Comparison of ENCODE assay signal across 16 cellular contexts in genomic region chr7:80324032-80324431, GRCh38.
A peak's percentile ranks its signal among the peaks of the same experiment; 100 is the strongest.
DNase-seq lines count a peak whose midpoint lies in the region; ATAC-seq, FAIRE-seq and TF ChIP-seq lines count a peak whose summit lies in the region.
"Had no signal": no experiment of that assay in that cellular context is flagged by ENCODE, and none has a peak within 500 bp of the region (broad histone marks: within the 10 kb centered on the region; RNA-seq: fewer than 3 reads in every experiment).

No MANE protein-coding gene starts in this region.

- no peak overlapping the region for H3K4me2 ChIP-seq in PC-9
- no peak overlapping the region for H3K4me2 ChIP-seq in endothelial cell of umbilical vein (ENCODE audit: insufficient read depth, low read length)
- no peak overlapping the region for H3K4me2 ChIP-seq in trophoblast cell (ENCODE audit: low read length)

- no peak overlapping the region for H2AFZ ChIP-seq in PC-9
- H2AFZ ChIP-seq in endothelial cell of umbilical vein (ENCODE audit: low read depth, low read length): no peak overlapping the region
- no peak overlapping the region for H2AFZ ChIP-seq in trophoblast cell (ENCODE audit: insufficient read depth, low read length, poor library complexity)

- no peak overlapping the region for H3K18ac ChIP-seq in trophoblast cell (ENCODE audit: low read length)

- BruUV-seq in PC-9 (replicated peaks; lab: Mats Ljungman, UMichigan): no TSS peak
- no TSS peak for BruUV-seq in endothelial cell of umbilical vein (replicated peaks; lab: Mats Ljungman, UMichigan)

- H3K23ac ChIP-seq in trophoblast cell (ENCODE audit: low read length): no peak overlapping the region

- H2BK12ac ChIP-seq in trophoblast cell (ENCODE audit: low read length): no peak overlapping the region

- H4K8ac ChIP-seq in trophoblast cell (ENCODE audit: low read depth, low read length): no peak overlapping the region

- no CpG with 5 or more reads among the region's 3 CpGs for whole genome bisulfite sequencing in trophoblast cell (ENCODE audit: extremely low coverage, insufficient coverage, insufficient read length)

- H3K9ac ChIP-seq in endothelial cell of umbilical vein (replicated peaks; ENCODE audit: extremely low read depth, insufficient read depth, low read length) (no peak overlapping the region), trophoblast cell (ENCODE audit: low read length) (no peak overlapping the region)

- CTCF ChIA-PET in PC-9 (lab: Charles Lee): no interaction called here
- CTCF ChIA-PET in endothelial cell of umbilical vein (lab: Charles Lee): interaction anchor here (0.6 kb wide), 1 partner anchor 12 kb away, joined by 3 read pairs; no protein-coding TSS in a partner anchor
- CTCF ChIA-PET in CD8-positive, alpha-beta T cell (lab: Charles Lee): no interaction called here

- no peak overlapping the region for H2BK120ac ChIP-seq in trophoblast cell (ENCODE audit: insufficient read depth, low read length, poor library complexity)

- H3F3A ChIP-seq in PC-9 (ENCODE audit: insufficient read depth, low read depth): no peaks in the 10 kb centered on the region

- no peaks in the 10 kb centered on the region for H3K27me3 Mint-ChIP-seq in CD8-positive, alpha-beta T cell (ENCODE audit: low read depth)
- H3K27me3 Mint-ChIP-seq: activated naive CD8-positive, alpha-beta T cell treated with anti-CD3 and anti-CD28 coated beads, Interleukin-2, amount 10 ng/mL, durations not matched to agents 7 days and 5 days; CD4-positive, CD25-positive, alpha-beta regulatory T cell had no signal

- no peak overlapping the region for H3K14ac ChIP-seq in trophoblast cell (ENCODE audit: low read length)

- no peak overlapping the region for H2BK5ac ChIP-seq in trophoblast cell (ENCODE audit: low read depth, low read length, poor library complexity)

- no peaks in the 10 kb centered on the region for H3K9me3 Mint-ChIP-seq in CD8-positive, alpha-beta T cell

- ATAC-seq in HG03521 (IDR thresholded peaks at IDR 0.05; ENCODE audit: unreplicated experiment) (no peak), HG03025 (IDR thresholded peaks at IDR 0.05; ENCODE audit: low FRiP score, unreplicated experiment) (no peak)
- ATAC-seq in CD8-positive, alpha-beta T cell: no peak

- peak; percentile 26 for DNase-seq in H4 (ENCODE audit: low spot score)
- DNase-seq in PC-9: peak; percentile 59 to 74
- DNase-seq in endothelial cell of umbilical vein (ENCODE audit: low read depth, low spot score): peak; percentile 37
- peak; percentile 30 to 62 for DNase-seq in trophoblast cell
- no peak for DNase-seq in GM12891 (ENCODE audit: insufficient read length, low spot score)
- DNase-seq in CD8-positive, alpha-beta T cell: no peak
- DNase-seq: activated CD8-positive, alpha-beta memory T cell treated with anti-CD3 and anti-CD28 coated beads, Interleukin-2, amount 50 U/mL, for 4 hours; activated naive CD8-positive, alpha-beta T cell treated with anti-CD3 and anti-CD28 coated beads, Interleukin-2, amount 10 ng/mL, durations not matched to agents 7 days and 5 days; CD4-positive, CD25-positive, alpha-beta regulatory T cell; NCI-H1417 treated with DMSO at 0.1 percent for 48 hours; NCI-H748 treated with DMSO at 0.1 percent for 48 hours had no signal

- no peaks in the 10 kb centered on the region for H4K20me1 ChIP-seq in PC-9 (ENCODE audit: insufficient read depth)
- H4K20me1 ChIP-seq in endothelial cell of umbilical vein (replicated peaks; ENCODE audit: control insufficient read depth, extremely low read depth, insufficient read depth, low read length): no peaks in the 10 kb centered on the region

- POLR2A ChIA-PET in PC-9 (lab: Charles Lee; ENCODE audit: unreplicated experiment) (no interaction called here), endothelial cell of umbilical vein (lab: Charles Lee) (no interaction called here)
- POLR2A ChIA-PET in CD8-positive, alpha-beta T cell (lab: Charles Lee): no interaction called here

- H2AK5ac ChIP-seq in trophoblast cell (ENCODE audit: low read length): no peak overlapping the region

- no peak for FAIRE-seq in endothelial cell of umbilical vein (lab: Jason Lieb, UNC)
- no peak for FAIRE-seq in GM12891 (lab: Jason Lieb, UNC)

- TF ChIP-seq POLR2A in endothelial cell of umbilical vein (IDR thresholded peaks at IDR 0.05; ENCODE audit: low read depth, low read length) (no peak), GM12891 (IDR thresholded peaks at IDR 0.05; ENCODE audit: low read depth, low read length) (no peak)

- no peak overlapping the region for H3K4ac ChIP-seq in trophoblast cell (ENCODE audit: low read depth, low read length)

- H3K79me2 ChIP-seq in PC-9 (ENCODE audit: low read depth): no peaks in the 10 kb centered on the region
- no peaks in the 10 kb centered on the region for H3K79me2 ChIP-seq in endothelial cell of umbilical vein (ENCODE audit: control insufficient read depth, insufficient read depth, low read length)
- H3K79me2 ChIP-seq in trophoblast cell (ENCODE audit: control insufficient read depth, insufficient read depth, low read length, poor library complexity): no peaks in the 10 kb centered on the region

- H3K79me1 ChIP-seq in trophoblast cell (ENCODE audit: low read length): no peaks in the 10 kb centered on the region

- H3K4me1 Mint-ChIP-seq in CD8-positive, alpha-beta T cell (ENCODE audit: low read depth): no peaks in the 10 kb centered on the region
- H3K4me1 Mint-ChIP-seq: activated naive CD8-positive, alpha-beta T cell treated with anti-CD3 and anti-CD28 coated beads, Interleukin-2, amount 10 ng/mL, durations not matched to agents 7 days and 5 days; CD4-positive, CD25-positive, alpha-beta regulatory T cell; neural crest cell had no signal

- no peak overlapping the region for H4K12ac ChIP-seq in trophoblast cell (ENCODE audit: low read depth, low read length)

- H3K9me3 ChIP-seq in PC-9 (ENCODE audit: insufficient read depth, low read depth) (no peaks in the 10 kb centered on the region), endothelial cell of umbilical vein (replicated peaks; ENCODE audit: control insufficient read depth, insufficient read depth, low read length) (no peaks in the 10 kb centered on the region), trophoblast cell (ENCODE audit: insufficient read depth, low read depth, low read length) (no peaks in the 10 kb centered on the region)
- no peaks in the 10 kb centered on the region for H3K9me3 ChIP-seq in CD8-positive, alpha-beta T cell (ENCODE audit: low read length)
- H3K9me3 ChIP-seq: suprapubic skin had no signal

- H3K36me3 Mint-ChIP-seq in CD8-positive, alpha-beta T cell: no peaks in the 10 kb centered on the region
- H3K36me3 Mint-ChIP-seq: activated naive CD8-positive, alpha-beta T cell treated with anti-CD3 and anti-CD28 coated beads, Interleukin-2, amount 10 ng/mL, durations not matched to agents 7 days and 5 days; CD4-positive, CD25-positive, alpha-beta regulatory T cell had no signal

- H3K4me3 ChIP-seq in PC-9 (no peak overlapping the region), endothelial cell of umbilical vein (replicated peaks in 1 of 3; ENCODE audit: insufficient read depth in 1 of 3, low read depth in 1 of 3, low read length in 3 of 3) (no peak overlapping the region), trophoblast cell (ENCODE audit: low read depth, low read length) (no peak overlapping the region)
- H3K4me3 ChIP-seq in CD8-positive, alpha-beta T cell (ENCODE audit: low read depth, low read length): no peak overlapping the region
- H3K4me3 ChIP-seq: skin epidermis, suprapubic skin had no signal

- dilution Hi-C loops in endothelial cell of umbilical vein (cut with MboI; ENCODE audit: extremely low pct_ligation_motif_present, low sequenced_read_pairs): no loop called here

- no peaks in the 10 kb centered on the region for H3K9me1 ChIP-seq in endothelial cell of umbilical vein (replicated peaks; ENCODE audit: control insufficient read depth, extremely low read depth, insufficient read depth, low read length)

- H3K27ac ChIP-seq in PC-9: no peak overlapping the region
- no peak overlapping the region for H3K27ac ChIP-seq in endothelial cell of umbilical vein (ENCODE audit: insufficient read depth, low read depth, low read length)
- no peak overlapping the region for H3K27ac ChIP-seq in trophoblast cell (ENCODE audit: low read depth, low read length)
- H3K27ac ChIP-seq in CD8-positive, alpha-beta T cell (ENCODE audit: low read depth, low read length): no peak overlapping the region
- H3K27ac ChIP-seq: skin epidermis, suprapubic skin had no signal

- H3K4me3 Mint-ChIP-seq in CD8-positive, alpha-beta T cell: no peak overlapping the region
- H3K4me3 Mint-ChIP-seq: activated naive CD8-positive, alpha-beta T cell treated with anti-CD3 and anti-CD28 coated beads, Interleukin-2, amount 10 ng/mL, durations not matched to agents 7 days and 5 days; CD4-positive, CD25-positive, alpha-beta regulatory T cell; neural crest cell had no signal

- no peaks in the 10 kb centered on the region for H3K4me1 ChIP-seq in PC-9 (replicated peaks; ENCODE audit: insufficient read depth)
- H3K4me1 ChIP-seq in endothelial cell of umbilical vein (ENCODE audit: control insufficient read depth, extremely low read depth, insufficient read depth, low read length): peaks cover 4% of the 10 kb centered on the region
- H3K4me1 ChIP-seq in trophoblast cell (ENCODE audit: control insufficient read depth in 1 of 2, insufficient read depth in 2 of 2, low read length in 2 of 2): no peaks in the 10 kb centered on the region
- H3K4me1 ChIP-seq in CD8-positive, alpha-beta T cell (ENCODE audit: insufficient read depth, low read length): no peaks in the 10 kb centered on the region
- H3K4me1 ChIP-seq: suprapubic skin had no signal

- TF ChIP-seq CTCF in PC-9 (conservative IDR thresholded peaks at IDR 0.05): no peak
- no peak for TF ChIP-seq CTCF in endothelial cell of umbilical vein (IDR thresholded peaks at IDR 0.05; ENCODE audit: extremely low read depth in 1 of 2, insufficient read depth in 1 of 2, low read depth in 1 of 2, low read length in 2 of 2)
- TF ChIP-seq CTCF in CD8-positive, alpha-beta T cell (IDR thresholded peaks at IDR 0.05): no peak

- no peaks in the 10 kb centered on the region for H3K9me2 ChIP-seq in PC-9 (ENCODE audit: insufficient read depth)

- intact Hi-C loops in PC-9 (cut with micrococcal nuclease; ENCODE audit: unreplicated experiment) (loop anchor here (1.0 to 10.0 kb wide), 2 partner anchors 12 to 189 kb away; partner anchors contain the start of gene GNAI1), endothelial cell of umbilical vein (cut with micrococcal nuclease) (loop anchor here (1.0 kb wide), 1 partner anchor 12 kb away; no protein-coding TSS in a partner anchor)
- intact Hi-C loops in CD8-positive, alpha-beta T cell (cut with DNase I, micrococcal nuclease): no loop called here

- H3K27me3 ChIP-seq in PC-9 (ENCODE audit: insufficient read depth, low read depth) (no peaks in the 10 kb centered on the region), endothelial cell of umbilical vein (ENCODE audit: control insufficient read depth in 2 of 2, insufficient read depth in 2 of 2, low read length in 2 of 2) (no peaks in the 10 kb centered on the region), trophoblast cell (ENCODE audit: insufficient read depth, low read length) (no peaks in the 10 kb centered on the region)
- H3K27me3 ChIP-seq in CD8-positive, alpha-beta T cell (ENCODE audit: insufficient read depth, low read length): no peaks in the 10 kb centered on the region
- H3K27me3 ChIP-seq: suprapubic skin had no signal

- H3K36me3 ChIP-seq in PC-9 (ENCODE audit: low read depth) (no peaks in the 10 kb centered on the region), endothelial cell of umbilical vein (ENCODE audit: control insufficient read depth in 2 of 2, extremely low read depth in 1 of 2, insufficient read depth in 2 of 2, low read length in 2 of 2) (no peaks in the 10 kb centered on the region), trophoblast cell (ENCODE audit: control insufficient read depth in 1 of 2, insufficient read depth in 2 of 2, low read length in 2 of 2) (no peaks in the 10 kb centered on the region)
- no peaks in the 10 kb centered on the region for H3K36me3 ChIP-seq in CD8-positive, alpha-beta T cell (ENCODE audit: insufficient read depth, low read length)
- H3K36me3 ChIP-seq: suprapubic skin had no signal

- H3K27ac Mint-ChIP-seq in CD8-positive, alpha-beta T cell: no peak overlapping the region
- H3K27ac Mint-ChIP-seq: activated naive CD8-positive, alpha-beta T cell treated with anti-CD3 and anti-CD28 coated beads, Interleukin-2, amount 10 ng/mL, durations not matched to agents 7 days and 5 days; CD4-positive, CD25-positive, alpha-beta regulatory T cell had no signal

- H4K91ac ChIP-seq in trophoblast cell (ENCODE audit: low read depth, low read length): no peak overlapping the region

Comparison
In these comparisons a context has a peak if more than half of its experiments do, and no peak if none do; other contexts are left out.
1. DNase-seq: peak in H4 (single experiment), PC-9 (2 of 2), endothelial cell of umbilical vein (single experiment) and trophoblast cell (2 of 2); none in GM12891 (single experiment) and CD8-positive, alpha-beta T cell (0 of 7).
2. intact Hi-C loops: an anchor here in PC-9 (1.0 to 10.0 kb wide) and endothelial cell of umbilical vein (1.0 kb wide); none called in CD8-positive, alpha-beta T cell.